8 cellular contexts compared by ENCODE assay signal in genomic region chr1:228487336-228488106, GRCh38. TPM values are rescaled to one million over a fixed set of nuclear protein-coding genes. Genes with fewer than 3 reads are reported as not detected.
DNase-seq lines count a peak whose midpoint lies in the region; FAIRE-seq and TF ChIP-seq lines count a peak whose summit lies in the region.

Gene RNF187 (plus strand): TSS chr1:228487382.

- CTCF ChIA-PET in HEK293 (lab: Yijun Ruan, JAX) = interaction anchor here (1.1 to 1.3 kb wide), 2 partner anchors 13 to 28 kb away, joined by 4 to 14 read pairs; no protein-coding TSS in a partner anchor

- H3K4me3 ChIP-seq in HEK293 (ENCODE audit: low read depth, low read length) (peak within 1 kb of the TSS; percentile 79), NB4 (ENCODE audit: low read depth, low read length) (peak within 1 kb of the TSS; percentile 86), ovary (peak within 1 kb of the TSS; percentile 73)

- intact Hi-C loops in ovary (cut with DNase I) = loop anchor here in 1 of 4 donors (10.0 kb wide), 1 partner anchor 353 kb away; no protein-coding TSS in a partner anchor

- DNase-seq in GM18507 (ENCODE audit: extremely low spot score, insufficient read length, low read depth) (peak; percentile 26), NB4 (ENCODE audit: low read depth) (peak; percentile 67), germinal center (ENCODE audit: low spot score) (peak; percentile 90), ovary (peak; percentile 87 to 95 (median 92)), ureter (ENCODE audit: low spot score) (peak; percentile 93), SIG-M5 (lab: John Stamatoyannopoulos, UW) (no peak)
- DNase-seq in activated T-helper 1 cell treated with anti-CD3 and anti-CD28 coated beads, Interleukin-2, amount 50 U/mL, for 16 hours (ENCODE audit: low read depth in 1 of 2, low spot score in 1 of 2) = peak; percentile 77

- no peak for TF ChIP-seq EP300 in ovary (IDR thresholded peaks at IDR 0.05)

- TF ChIP-seq CTCF in HEK293 (tag by site-specific recombination; IDR thresholded peaks at IDR 0.05) = no peak
- no peak for TF ChIP-seq CTCF in NB4 (IDR thresholded peaks at IDR 0.05; ENCODE audit: low read depth, low read length)
- peak in 1 of 3 donors; percentile 4 for TF ChIP-seq CTCF in ovary (IDR thresholded peaks at IDR 0.05)

- H3K27ac ChIP-seq in HEK293 (ENCODE audit: extremely low read depth, low read depth, low read length) (peak within 1 kb of the TSS; percentile 91), ovary (peak within 1 kb of the TSS; percentile 94 to 99)

- FAIRE-seq in GM18507 (lab: Jason Lieb, UNC) = no peak

- no peaks in the 10 kb centered on the region for H3K27me3 ChIP-seq in ovary

- 0 to 1% (median 0%) methylated on average over 49 to 112 of the region's 112 CpGs for WGBS in ovary, 3 donors

- H3K36me3 ChIP-seq in HEK293 (ENCODE audit: control insufficient read depth in 2 of 2, insufficient read depth in 1 of 2, low read length in 2 of 2) (peaks cover 20 to 35% of the 10 kb centered on the region in 2 experiments; a peak in 2 of 3 replicates), ovary (no peaks in the 10 kb centered on the region)

- H3K9me3 ChIP-seq in HEK293 (ENCODE audit: control insufficient read depth, insufficient read depth, low read depth, low read length) = no peaks in the 10 kb centered on the region
- no peaks in the 10 kb centered on the region for H3K9me3 ChIP-seq in ovary

- H3K4me1 ChIP-seq in HEK293 (ENCODE audit: control insufficient read depth, insufficient read depth, low read length) = peaks cover 7% of the 10 kb centered on the region
- H3K4me1 ChIP-seq in ovary (ENCODE audit: insufficient read depth) = peaks cover 12% of the 10 kb centered on the region

- POLR2A ChIA-PET in HEK293 (lab: Yijun Ruan, JAX) = interaction anchor here (0.5 to 1.5 kb wide), 5 partner anchors 29 to 984 kb away, joined by 3 to 9 read pairs (median 6); partner anchors contain the start of gene GUK1

- peak; percentile 37 for TF ChIP-seq POLR2A in NB4 (IDR thresholded peaks at IDR 0.05; ENCODE audit: extremely low read depth, insufficient read length)
- no peak for TF ChIP-seq POLR2A in ovary (IDR thresholded peaks at IDR 0.05)

TF ChIP-seq in HEK293, 187 proteins besides CTCF, POLR2A, EP300 and RAD21 (continues in another document):
- TF ChIP-seq ZNF580 (tag by site-specific recombination; IDR thresholded peaks at IDR 0.05) (no peak), ZNF184 (tag by site-specific recombination; IDR thresholded peaks at IDR 0.05) (no peak), ZNF221 (tag by site-specific recombination; IDR thresholded peaks at IDR 0.05; ENCODE audit: borderline replicate concordance) (no peak), ZIC2 (tag by site-specific recombination; IDR thresholded peaks at IDR 0.05) (no peak), ZFHX2 (tag by site-specific recombination; conservative IDR thresholded peaks at IDR 0.05) (0 out of 2 replicates have a peak, but pooled peaks have one; percentile 33), ZBTB8A (tag by site-specific recombination; IDR thresholded peaks at IDR 0.05) (0 out of 2 replicates have a peak, but pooled peaks have one; percentile 47), ZNF114 (tag by site-specific recombination; IDR thresholded peaks at IDR 0.05) (no peak), KLF1 (tag by site-specific recombination; IDR thresholded peaks at IDR 0.05) (peak; percentile 39; the same call in 1 of the 2 replicates), KLF17 (tag by site-specific recombination; IDR thresholded peaks at IDR 0.05) (peak; percentile 16; the same call in 1 of the 2 replicates), ZNF791 (tag by site-specific recombination; IDR thresholded peaks at IDR 0.05) (no peak), ZBTB20 (tag by site-specific recombination; IDR thresholded peaks at IDR 0.05) (peak; percentile 51; the same call in 1 of the 2 replicates), ZNF404 (tag by site-specific recombination; IDR thresholded peaks at IDR 0.05) (no peak), KLF8 (tag by site-specific recombination; IDR thresholded peaks at IDR 0.05) (peak; percentile 30; the same call in 1 of the 2 replicates), GLIS1 (tag by site-specific recombination; IDR thresholded peaks at IDR 0.05) (0 out of 2 replicates have a peak, but pooled peaks have one; percentile 68), ZSCAN16 (tag by site-specific recombination; IDR thresholded peaks at IDR 0.05) (no peak), HOXD13 (CRISPR knock-in tag; IDR thresholded peaks at IDR 0.05; ENCODE audit: borderline replicate concordance) (no peak), ZBTB10 (tag by site-specific recombination; IDR thresholded peaks at IDR 0.05) (no peak), ZBTB6 (tag by site-specific recombination; IDR thresholded peaks at IDR 0.05) (no peak), SP2 (tag by site-specific recombination; IDR thresholded peaks at IDR 0.05) (peak; percentile 48; the same call in 1 of the 2 replicates), ZNF292 (tag by site-specific recombination; IDR thresholded peaks at IDR 0.05; ENCODE audit: borderline replicate concordance, low read depth) (no peak), ZNF76 (tag by site-specific recombination; IDR thresholded peaks at IDR 0.05; ENCODE audit: borderline replicate concordance, low read depth) (0 out of 2 replicates have a peak, but pooled peaks have one; percentile 23), KLF16 (tag by site-specific recombination; IDR thresholded peaks at IDR 0.05) (peak; percentile 34; the same call in 1 of the 2 replicates), ZNF692 (tag by site-specific recombination; IDR thresholded peaks at IDR 0.05) (peak; percentile 75; the same call in 1 of the 2 replicates), ZNF629 (tag by site-specific recombination; IDR thresholded peaks at IDR 0.05) (no peak), ZXDB (tag by site-specific recombination; IDR thresholded peaks at IDR 0.05) (0 out of 2 replicates have a peak, but pooled peaks have one; percentile 11)

RNA-seq across cellular contexts. Expression of gene RNF187, which starts in this region (rescaled TPM):
- 100 to 1,000 TPM in 5 of 7 donors, 10 to 100 TPM in 2; 37.9 to 165 (median 123) TPM for total RNA-seq in ovary
- polyA plus RNA-seq in ovary = 10 to 100 TPM; 32.2 to 43.0 TPM
- total RNA-seq in ureter = 104 TPM
